20 cellular contexts compared by ENCODE assay signal in genomic region chr6:156974897-156975296, GRCh38.
DNase-seq lines count a peak whose midpoint lies in the region; ATAC-seq, FAIRE-seq and TF ChIP-seq lines count a peak whose summit lies in the region.
"Had no signal": no experiment of that assay in that cellular context is flagged by ENCODE, and none has a peak within 500 bp of the region (broad histone marks: within the 10 kb centered on the region; RNA-seq: fewer than 3 reads in every experiment).

No MANE protein-coding gene starts in this region.

- H3K36me3 ChIP-seq in osteoblast (ENCODE audit: insufficient read depth, low read length) = no peaks in the 10 kb centered on the region
- H3K36me3 ChIP-seq: upper lobe of left lung had no signal

- CTCF ChIA-PET in CD4-positive, alpha-beta T cell (lab: Charles Lee) = no interaction called here

- no peak for ATAC-seq in CD4-positive, alpha-beta T cell (ENCODE audit: poor library complexity)
- ATAC-seq in GM19467 (IDR thresholded peaks at IDR 0.05; ENCODE audit: unreplicated experiment) (no peak), omental fat pad (ENCODE audit: low FRiP score) (no peak)
- ATAC-seq: HCT116 had no signal

- H3K4me2 ChIP-seq in osteoblast (ENCODE audit: insufficient read depth, low read length) = no peak overlapping the region
- H3K4me2 ChIP-seq: smooth muscle cell had no signal

- H3K4me1 Mint-ChIP-seq in CD4-positive, alpha-beta T cell (ENCODE audit: low read depth) = peaks cover 94% of the 10 kb centered on the region
- H3K4me1 Mint-ChIP-seq in T-helper 2 cell treated with Interferon-gamma antibody and Interleukin-4, amounts not matched to agents 5 μg/mL and 100 μg/mL, for 36 hours (ENCODE audit: low read depth) = peaks cover 39% of the 10 kb centered on the region
- peaks cover 51% of the 10 kb centered on the region for H3K4me1 Mint-ChIP-seq in glutamatergic neuron (ENCODE audit: low read depth, unreplicated experiment)

- no peak for DNase-seq in CD4-positive, alpha-beta T cell
- DNase-seq in GM12892 (ENCODE audit: insufficient read length) (no peak), glutamatergic neuron (no peak), osteoblast (ENCODE audit: insufficient read length, low spot score, missing footprints) (no peak), omental fat pad (ENCODE audit: low spot score) (no peak)
- no peak for DNase-seq in T-helper 2 cell treated with Interferon-gamma antibody and Interleukin-4, amounts not matched to agents 5 μg/mL and 100 μg/mL, for 36 hours (ENCODE audit: low spot score)
- DNase-seq: activated CD4-positive, alpha-beta T cell treated with anti-CD3 and anti-CD28 coated beads for 48 hours; Caco-2; DND-41; endodermal cell; head of caudate nucleus; NCI-H1417; NCI-H2107; NCI-H510A treated with DMSO at 0.1 percent for 48 hours; stimulated activated CD4-positive, alpha-beta T cell treated with anti-CD3 and anti-CD28 coated beads, Interleukin-4, amount 100 ng/mL, for 24 hours; upper lobe of left lung had no signal

- no peak overlapping the region for H2AFZ ChIP-seq in osteoblast (ENCODE audit: low read length)

- peaks cover 22% of the 10 kb centered on the region for H4K20me1 ChIP-seq in osteoblast (ENCODE audit: insufficient read depth, low read length)

- peak overlapping the region; percentile 46 for H3K4me3 Mint-ChIP-seq in CD4-positive, alpha-beta T cell
- H3K4me3 Mint-ChIP-seq in T-helper 2 cell treated with Interferon-gamma antibody and Interleukin-4, amounts not matched to agents 5 μg/mL and 100 μg/mL, for 36 hours = peak overlapping the region; percentile 58
- no peak overlapping the region for H3K4me3 Mint-ChIP-seq in glutamatergic neuron (ENCODE audit: unreplicated experiment)
- H3K4me3 Mint-ChIP-seq: endodermal cell had no signal

- POLR2A ChIA-PET in CD4-positive, alpha-beta T cell (lab: Charles Lee) = interaction anchor here (1.0 kb wide), 2 partner anchors 9 to 14 kb away, joined by 3 read pairs; no protein-coding TSS in a partner anchor

- no peak overlapping the region for H3K27ac ChIP-seq in CD4-positive, alpha-beta T cell (ENCODE audit: low read depth, low read length)
- H3K27ac ChIP-seq in osteoblast (ENCODE audit: low read depth, low read length) = no peak overlapping the region
- H3K27ac ChIP-seq: upper lobe of left lung had no signal

- no peak overlapping the region for H3K4me3 ChIP-seq in osteoblast (ENCODE audit: insufficient read depth, low read length)
- H3K4me3 ChIP-seq: smooth muscle cell, upper lobe of left lung had no signal

- H3K27me3 ChIP-seq in CD4-positive, alpha-beta T cell (ENCODE audit: control insufficient read depth, insufficient read depth, low read length) = no peaks in the 10 kb centered on the region
- H3K27me3 ChIP-seq in osteoblast (ENCODE audit: insufficient read depth, low read length) = no peaks in the 10 kb centered on the region
- H3K27me3 ChIP-seq: upper lobe of left lung had no signal

- TF ChIP-seq CTCF in CD4-positive, alpha-beta T cell (IDR thresholded peaks at IDR 0.05) = no peak
- no peak for TF ChIP-seq CTCF in glutamatergic neuron (IDR thresholded peaks at IDR 0.05; ENCODE audit: partially characterized antibody, unreplicated experiment)
- TF ChIP-seq CTCF in osteoblast (IDR thresholded peaks at IDR 0.05; ENCODE audit: extremely low read depth, low read depth, low read length) = no peak
- no peak for TF ChIP-seq CTCF in omental fat pad (IDR thresholded peaks at IDR 0.05)

- no peaks in the 10 kb centered on the region for H3K9me3 ChIP-seq in CD4-positive, alpha-beta T cell (ENCODE audit: control insufficient read depth, low read length)
- H3K9me3 ChIP-seq in osteoblast (ENCODE audit: low read depth, low read length) = no peaks in the 10 kb centered on the region
- H3K9me3 ChIP-seq: Caco-2, upper lobe of left lung had no signal

- H3K79me2 ChIP-seq in osteoblast (ENCODE audit: insufficient read depth, low read length) = peaks cover 91% of the 10 kb centered on the region

- H3K4me1 ChIP-seq in osteoblast (ENCODE audit: insufficient read depth, low read length) = peaks cover 11% of the 10 kb centered on the region
- H3K4me1 ChIP-seq: Caco-2 had no signal

- peak overlapping the region; percentile 52 for H3K27ac Mint-ChIP-seq in CD4-positive, alpha-beta T cell
- H3K27ac Mint-ChIP-seq in T-helper 2 cell treated with Interferon-gamma antibody and Interleukin-4, amounts not matched to agents 5 μg/mL and 100 μg/mL, for 36 hours = peak overlapping the region; percentile 72
- peak overlapping the region; percentile 30 for H3K27ac Mint-ChIP-seq in glutamatergic neuron (ENCODE audit: unreplicated experiment)

- intact Hi-C loops in CD4-positive, alpha-beta T cell (cut with DNase I, micrococcal nuclease) = no loop called here

- H3K9me3 Mint-ChIP-seq in CD4-positive, alpha-beta T cell = no peaks in the 10 kb centered on the region
- peaks cover 3% of the 10 kb centered on the region for H3K9me3 Mint-ChIP-seq in T-helper 2 cell treated with Interferon-gamma antibody and Interleukin-4, amounts not matched to agents 5 μg/mL and 100 μg/mL, for 36 hours
- peaks cover 9% of the 10 kb centered on the region for H3K9me3 Mint-ChIP-seq in glutamatergic neuron (ENCODE audit: unreplicated experiment)
- H3K9me3 Mint-ChIP-seq: endodermal cell had no signal

- peak; percentile 72 for FAIRE-seq in GM12892 (lab: Jason Lieb, UNC)
- FAIRE-seq: colon had no signal

- no peaks in the 10 kb centered on the region for H3K36me3 Mint-ChIP-seq in CD4-positive, alpha-beta T cell (ENCODE audit: low read depth)
- H3K36me3 Mint-ChIP-seq in T-helper 2 cell treated with Interferon-gamma antibody and Interleukin-4, amounts not matched to agents 5 μg/mL and 100 μg/mL, for 36 hours (ENCODE audit: low read depth) = peaks cover 1% of the 10 kb centered on the region
- no peaks in the 10 kb centered on the region for H3K36me3 Mint-ChIP-seq in glutamatergic neuron (ENCODE audit: unreplicated experiment)

- no peaks in the 10 kb centered on the region for H3K27me3 Mint-ChIP-seq in CD4-positive, alpha-beta T cell
- no peaks in the 10 kb centered on the region for H3K27me3 Mint-ChIP-seq in T-helper 2 cell treated with Interferon-gamma antibody and Interleukin-4, amounts not matched to agents 5 μg/mL and 100 μg/mL, for 36 hours (ENCODE audit: low read depth)
- H3K27me3 Mint-ChIP-seq in glutamatergic neuron (ENCODE audit: unreplicated experiment) = peaks cover 10% of the 10 kb centered on the region

- TF ChIP-seq POLR2A in GM12892 (IDR thresholded peaks at IDR 0.05; ENCODE audit: low read depth, low read length) = no peak
